In the genomic region with DNA sequence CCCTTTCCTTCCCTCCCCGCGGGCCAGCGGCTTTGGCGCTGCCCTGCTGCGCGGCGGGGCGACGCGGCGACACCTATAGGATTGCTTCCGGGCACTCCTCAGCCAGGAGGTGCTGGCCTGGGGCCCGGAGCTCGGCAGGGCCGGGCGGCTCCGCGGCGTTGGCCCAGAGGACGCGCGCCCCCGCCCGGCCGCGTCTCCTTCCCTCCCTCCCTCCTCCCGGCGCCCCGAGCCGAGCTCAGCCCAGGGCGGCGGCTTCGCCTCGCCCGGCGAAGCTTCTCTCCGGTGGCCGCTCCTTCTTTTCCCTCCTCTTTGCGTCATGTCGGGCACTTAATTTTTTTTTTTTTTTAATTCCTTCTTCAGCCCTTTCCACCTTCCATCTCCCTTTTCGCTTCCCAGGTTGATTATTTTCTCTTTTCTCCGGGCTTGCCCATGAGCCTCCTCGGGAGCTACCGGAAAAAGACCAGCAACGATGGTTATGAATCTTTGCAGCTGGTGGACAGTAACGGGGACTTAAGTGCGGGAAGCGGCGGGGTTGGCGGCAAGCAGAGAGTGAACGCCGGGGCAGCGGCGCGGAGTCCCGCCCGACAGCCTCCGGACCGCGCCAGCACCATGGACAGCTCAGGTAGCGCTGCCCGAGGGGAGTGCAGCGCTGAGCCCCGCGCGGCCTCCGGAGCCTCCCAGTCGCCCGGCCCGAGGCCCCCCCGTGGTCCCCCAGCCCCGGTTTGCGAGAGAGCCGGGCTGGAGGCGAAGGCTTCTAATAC, we compare ENCODE assay signal across 8 cellular contexts. TPM values are rescaled to one million over a fixed set of nuclear protein-coding genes. Genes with fewer than 3 reads are reported as not detected.
DNase-seq lines count a peak whose midpoint lies in the region; ATAC-seq and TF ChIP-seq lines count a peak whose summit lies in the region.

Gene DNAJC6 (plus strand): TSS at position 227 of the 761 bp plus-strand sequence. CDS start 203 bp downstream, at position 430.

- no peaks in the 10 kb centered on the region for H3K27me3 ChIP-seq in colonic mucosa

- no peaks in the 10 kb centered on the region for H3K9me3 ChIP-seq in colonic mucosa

- no peaks in the 10 kb centered on the region for H3K36me3 Mint-ChIP-seq in activated CD4-positive, alpha-beta T cell treated with anti-CD3 and anti-CD28 coated beads, Interleukin-2, amount 10 ng/mL, durations not matched to agents 24 days and 14 days (ENCODE audit: low read depth)

- peak within 1 kb of the TSS; percentile 31 for H3K4me3 ChIP-seq in colonic mucosa

- intact Hi-C loops in activated CD4-positive, alpha-beta T cell treated with anti-CD3 and anti-CD28 coated beads, Interleukin-2, amount 10 ng/mL, durations not matched to agents 24 days and 14 days (cut with micrococcal nuclease), result no loop called here
- intact Hi-C loops in colonic mucosa (cut with DNase I), result no loop called here

- peak within 1 kb of the TSS; percentile 81 for H3K4me3 Mint-ChIP-seq in activated CD4-positive, alpha-beta T cell treated with anti-CD3 and anti-CD28 coated beads, Interleukin-2, amount 10 ng/mL, durations not matched to agents 24 days and 14 days

- H3K27ac Mint-ChIP-seq in activated CD4-positive, alpha-beta T cell treated with anti-CD3 and anti-CD28 coated beads, Interleukin-2, amount 10 ng/mL, durations not matched to agents 24 days and 14 days, result no peak within 1 kb of the TSS

- peak; percentile 29 for DNase-seq in AG09319 (ENCODE audit: extremely low read depth, low read depth)
- peak; percentile 54 for DNase-seq in H4 (ENCODE audit: low spot score)
- DNase-seq in NCI-H2171 treated with DMSO at 0.1 percent for 48 hours (lab: John Stamatoyannopoulos, UW), result peak; percentile 74
- DNase-seq in activated CD4-positive, alpha-beta T cell treated with anti-CD3 and anti-CD28 coated beads, Interleukin-2, amount 10 ng/mL, durations not matched to agents 24 days and 14 days, result peak; percentile 90
- DNase-seq in colonic mucosa, result peak; percentile 72
- DNase-seq in kidney glomerular epithelial cell (lab: John Stamatoyannopoulos, UW), result peak; percentile 64
- peak; percentile 4 to 38 for DNase-seq in stimulated activated CD4-positive, alpha-beta T cell treated with anti-CD3 and anti-CD28 coated beads, Interleukin-15, amount 100 ng/mL, for 1 hour (ENCODE audit: low read depth in 1 of 2, low spot score in 1 of 2)

- peaks cover 6% of the 10 kb centered on the region for H3K4me1 Mint-ChIP-seq in activated CD4-positive, alpha-beta T cell treated with anti-CD3 and anti-CD28 coated beads, Interleukin-2, amount 10 ng/mL, durations not matched to agents 24 days and 14 days

- peaks cover 38% of the 10 kb centered on the region for H3K27me3 Mint-ChIP-seq in activated CD4-positive, alpha-beta T cell treated with anti-CD3 and anti-CD28 coated beads, Interleukin-2, amount 10 ng/mL, durations not matched to agents 24 days and 14 days

- H3K4me1 ChIP-seq in colonic mucosa, result no peaks in the 10 kb centered on the region

- ATAC-seq in HG03439 (IDR thresholded peaks at IDR 0.05; ENCODE audit: unreplicated experiment), result no peak

- no peak for TF ChIP-seq CTCF in AG09319 (IDR thresholded peaks at IDR 0.05; ENCODE audit: low read depth, low read length)
- no peak for TF ChIP-seq CTCF in colonic mucosa (IDR thresholded peaks at IDR 0.05)

- no peak within 1 kb of the TSS for H3K9ac ChIP-seq in colonic mucosa (ENCODE audit: low read depth in 2 of 2, low read length in 2 of 2)

- peaks cover 6% of the 10 kb centered on the region for H3K9me3 Mint-ChIP-seq in activated CD4-positive, alpha-beta T cell treated with anti-CD3 and anti-CD28 coated beads, Interleukin-2, amount 10 ng/mL, durations not matched to agents 24 days and 14 days

- H3K27ac ChIP-seq in colonic mucosa, result no peak within 1 kb of the TSS

- H3K36me3 ChIP-seq in colonic mucosa, result no peaks in the 10 kb centered on the region

RNA-seq across cellular contexts. Expression of gene DNAJC6, which starts in this region (rescaled TPM):
- total RNA-seq in H4 (2014; rRNA removed; shearing (Covaris generic)), result 9.4 and 19.3 TPM in 2 replicates
- total RNA-seq in activated CD4-positive, alpha-beta T cell treated with anti-CD3 and anti-CD28 coated beads, Interleukin-2, amount 10 ng/mL, durations not matched to agents 24 days and 14 days, result 2.8 and 4.0 TPM in 2 replicates
- total RNA-seq in colonic mucosa, result 1 to 10 TPM; 1.3 to 2.2 TPM

Comparison
In these comparisons a context has a peak if more than half of its experiments do, and no peak if none do; other contexts are left out.
1. DNase-seq: peak in every context shown above with its lines; median percentile 90 in activated CD4-positive, alpha-beta T cell treated with anti-CD3 and anti-CD28 coated beads, Interleukin-2, amount 10 ng/mL, durations not matched to agents 24 days and 14 days; 74 in NCI-H2171 treated with DMSO at 0.1 percent for 48 hours; 72 in colonic mucosa; 64 in kidney glomerular epithelial cell; 54 in H4; 29 in AG09319; 21 in stimulated activated CD4-positive, alpha-beta T cell treated with anti-CD3 and anti-CD28 coated beads, Interleukin-15, amount 100 ng/mL, for 1 hour.